13 cellular contexts compared by ENCODE assay signal in genomic region chr5:139062910-139063663, GRCh38.
A peak's percentile ranks its signal among the peaks of the same experiment; 100 is the strongest.
DNase-seq lines count a peak whose midpoint lies in the region; ATAC-seq and TF ChIP-seq lines count a peak whose summit lies in the region.
"Had no signal": no experiment of that assay in that cellular context is flagged by ENCODE, and none has a peak within 500 bp of the region (broad histone marks: within the 10 kb centered on the region; RNA-seq: fewer than 3 reads in every experiment).

No MANE protein-coding gene starts in this region.

- H3K9me3 Mint-ChIP-seq in type B pancreatic cell, result no peaks in the 10 kb centered on the region

- peaks cover 34% of the 10 kb centered on the region for H3K4me1 Mint-ChIP-seq in type B pancreatic cell (ENCODE audit: unreplicated experiment)

- ATAC-seq in left colon, result peak; percentile 92
- no peak for ATAC-seq in HG02678 (IDR thresholded peaks at IDR 0.05; ENCODE audit: unreplicated experiment)
- no peak for ATAC-seq in GM21717 (IDR thresholded peaks at IDR 0.05; ENCODE audit: unreplicated experiment)

- DNase-seq in DMS53 (lab: John Stamatoyannopoulos, UW), result peak; percentile 28
- no peak for DNase-seq in DMS53 treated with DMSO at 0.1 percent for 48 hours (lab: John Stamatoyannopoulos, UW; ENCODE audit: unreplicated experiment)
- peak; percentile 19 for DNase-seq in amniotic epithelial cell (ENCODE audit: low read depth)
- peak in 1 of 2 donors; percentile 7 for DNase-seq in left colon
- DNase-seq in type B pancreatic cell (ENCODE audit: extremely low spot score, unreplicated experiment), result peak; percentile 11
- DNase-seq in middle frontal gyrus (ENCODE audit: extremely low spot score, low spot score), result no peak
- DNase-seq: GM23248, KBM-7, NCI-H1048, NCI-H345, SHP77 had no signal

- no peak for TF ChIP-seq CTCF in type B pancreatic cell (conservative IDR thresholded peaks at IDR 0.05)

- H3K4me3 Mint-ChIP-seq in type B pancreatic cell, result no peak overlapping the region

- intact Hi-C loops in left colon (cut with DNase I, micrococcal nuclease), result no loop called here

- peaks cover 3% of the 10 kb centered on the region for H3K36me3 Mint-ChIP-seq in type B pancreatic cell

- no peak overlapping the region for H3K27ac Mint-ChIP-seq in type B pancreatic cell

- no peaks in the 10 kb centered on the region for H3K27me3 Mint-ChIP-seq in type B pancreatic cell

Comparison
In these comparisons a context has a peak if more than half of its experiments do, and no peak if none do; other contexts are left out.
1. DNase-seq: peak in DMS53 (single experiment), amniotic epithelial cell (single experiment) and type B pancreatic cell (single experiment); none in DMS53 treated with DMSO at 0.1 percent for 48 hours (single experiment) and middle frontal gyrus (single experiment).